Comparison of ENCODE assay signal across 8 cellular contexts in genomic region chr2:151374426-151374825, GRCh38. TPM values are rescaled to one million over a fixed set of nuclear protein-coding genes. Genes with fewer than 3 reads are reported as not detected.
DNase-seq lines count a peak whose midpoint lies in the region; ATAC-seq and TF ChIP-seq lines count a peak whose summit lies in the region.

No MANE protein-coding gene starts in this region.

- H3K27me3 Mint-ChIP-seq in activated naive CD4-positive, alpha-beta T cell treated with anti-CD3 and anti-CD28 coated beads for 36 hours (ENCODE audit: low read depth), result peaks cover 2% of the 10 kb centered on the region

- TF ChIP-seq EP300 in ovary (IDR thresholded peaks at IDR 0.05), result no peak

- no peaks in the 10 kb centered on the region for H3K4me1 ChIP-seq in ovary (ENCODE audit: insufficient read depth)

- CTCF ChIA-PET in activated naive CD4-positive, alpha-beta T cell treated with anti-CD3 and anti-CD28 coated beads for 36 hours (lab: Charles Lee), result no interaction called here

- no peaks in the 10 kb centered on the region for H3K9me3 Mint-ChIP-seq in activated naive CD4-positive, alpha-beta T cell treated with anti-CD3 and anti-CD28 coated beads for 36 hours

- no peaks in the 10 kb centered on the region for H3K9me3 ChIP-seq in ovary

- H3K4me3 ChIP-seq in GM06990 (replicated peaks; ENCODE audit: low read depth, low read length) (no peak overlapping the region), coronary artery (no peak overlapping the region), ovary (no peak overlapping the region)

- ATAC-seq in GM21576 (IDR thresholded peaks at IDR 0.05; ENCODE audit: unreplicated experiment), result peak; percentile 87

- DNase-seq in GM06990 (ENCODE audit: extremely low read depth, insufficient read length) (peak; percentile 18), HS-27A (ENCODE audit: low read depth) (peak; percentile 26), glomerular endothelial cell (ENCODE audit: extremely low read depth, low read depth, low spot score) (peak; percentile 42), coronary artery (ENCODE audit: low spot score) (no peak), ovary (no peak)
- DNase-seq in activated naive CD4-positive, alpha-beta T cell treated with anti-CD3 and anti-CD28 coated beads for 36 hours, result no peak
- no peak for DNase-seq in stimulated activated CD4-positive, alpha-beta T cell treated with anti-CD3 and anti-CD28 coated beads, Interleukin-1b, Interleukin-23, amount 100 ng/mL, for 48 hours

- WGBS in ovary, 3 donors, result 2 to 5% (median 2%) methylated on average over 3 of the region's 3 CpGs

- no peak overlapping the region for H3K4me3 Mint-ChIP-seq in activated naive CD4-positive, alpha-beta T cell treated with anti-CD3 and anti-CD28 coated beads for 36 hours

- peaks cover 3% of the 10 kb centered on the region for H3K4me1 Mint-ChIP-seq in activated naive CD4-positive, alpha-beta T cell treated with anti-CD3 and anti-CD28 coated beads for 36 hours (ENCODE audit: low read depth)

- H3K27me3 ChIP-seq in GM06990 (replicated peaks; ENCODE audit: control insufficient read depth, insufficient read depth, low read length) (no peaks in the 10 kb centered on the region), ovary (no peaks in the 10 kb centered on the region)

- no peak for TF ChIP-seq POLR2A in ovary (IDR thresholded peaks at IDR 0.05)

- no peak overlapping the region for H3K27ac ChIP-seq in coronary artery
- H3K27ac ChIP-seq in ovary, result no peak overlapping the region

- H3K36me3 Mint-ChIP-seq in activated naive CD4-positive, alpha-beta T cell treated with anti-CD3 and anti-CD28 coated beads for 36 hours (ENCODE audit: low read depth), result no peaks in the 10 kb centered on the region

- intact Hi-C loops in activated naive CD4-positive, alpha-beta T cell treated with anti-CD3 and anti-CD28 coated beads for 36 hours (cut with micrococcal nuclease), result no loop called here
- intact Hi-C loops in ovary (cut with DNase I), result no loop called here

- H3K36me3 ChIP-seq in GM06990 (ENCODE audit: control insufficient read depth, insufficient read depth, low read length) (no peaks in the 10 kb centered on the region), ovary (no peaks in the 10 kb centered on the region)

- TF ChIP-seq CTCF in GM06990 (IDR thresholded peaks at IDR 0.05; ENCODE audit: insufficient read depth, low read length, poor library complexity, severe bottlenecking), result no peak
- no peak for TF ChIP-seq CTCF in coronary artery (IDR thresholded peaks at IDR 0.05)
- TF ChIP-seq CTCF in ovary (IDR thresholded peaks at IDR 0.05), result no peak

- H3K27ac Mint-ChIP-seq in activated naive CD4-positive, alpha-beta T cell treated with anti-CD3 and anti-CD28 coated beads for 36 hours, result no peak overlapping the region

RNA-seq across cellular contexts. Expression of gene TNFAIP6, which starts 17.0 kb away (rescaled TPM):
- total RNA-seq in glomerular endothelial cell (0.82 TPM in 1 of 2 replicates, not detected in the other), ovary (1 to 10 TPM in 1 of 7 donors, under 1 TPM in 3, not detected in 3; 0.20 to 1.0 (median 0.28) TPM)
- not detected for total RNA-seq in activated naive CD4-positive, alpha-beta T cell treated with anti-CD3 and anti-CD28 coated beads for 36 hours
- polyA plus RNA-seq in ovary, result under 1 TPM; 0.23 to 0.88 TPM

RNA-seq across cellular contexts. Expression of gene RIF1, which starts 35.3 kb away (rescaled TPM):
- total RNA-seq in glomerular endothelial cell (23.4 and 32.7 TPM in 2 replicates), ovary (10 to 100 TPM; 35.5 to 56.1 (median 49.5) TPM)
- total RNA-seq in activated naive CD4-positive, alpha-beta T cell treated with anti-CD3 and anti-CD28 coated beads for 36 hours, result 10 to 100 TPM; 53.0 TPM
- 10 to 100 TPM in 1 of 2 donors, 1 to 10 TPM in 1; 7.3 to 10.5 TPM for polyA plus RNA-seq in ovary

Comparison
In these comparisons a context has a peak if more than half of its experiments do, and no peak if none do; other contexts are left out.
1. DNase-seq: peak in GM06990 (single experiment), HS-27A (single experiment) and glomerular endothelial cell (single experiment); none in coronary artery (single experiment), activated naive CD4-positive, alpha-beta T cell treated with anti-CD3 and anti-CD28 coated beads for 36 hours (single experiment), stimulated activated CD4-positive, alpha-beta T cell treated with anti-CD3 and anti-CD28 coated beads, Interleukin-1b, Interleukin-23, amount 100 ng/mL, for 48 hours (single experiment) and ovary (0 of 5).